12 cellular contexts compared by ENCODE assay signal in the genomic region with DNA sequence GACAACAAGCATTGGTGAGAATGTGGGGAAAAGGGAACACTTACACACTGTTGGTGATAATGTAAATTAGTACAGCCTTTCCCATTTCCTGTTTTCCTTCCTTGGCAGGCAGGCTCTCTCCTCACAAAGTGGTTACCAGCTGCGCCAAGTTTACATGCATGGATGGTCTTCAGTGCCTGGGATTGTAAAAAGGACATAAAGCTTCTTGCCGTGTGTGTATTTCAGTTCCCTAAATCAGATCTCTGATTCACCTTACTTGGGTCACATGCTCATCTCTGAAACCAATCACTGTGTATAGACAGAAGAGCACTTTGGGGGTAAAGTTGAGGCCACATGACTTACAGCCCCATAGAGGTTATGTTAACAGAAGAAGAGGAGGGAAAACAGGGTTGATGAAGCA.
DNase-seq lines count a peak whose midpoint lies in the region; ATAC-seq and TF ChIP-seq lines count a peak whose summit lies in the region.
"Had no signal": no experiment of that assay in that cellular context is flagged by ENCODE, and none has a peak within 500 bp of the region (broad histone marks: within the 10 kb centered on the region; RNA-seq: fewer than 3 reads in every experiment).

No MANE protein-coding gene starts in this region.

- TF ChIP-seq CTCF in upper lobe of right lung (IDR thresholded peaks at IDR 0.05): no peak
- no peak for TF ChIP-seq CTCF in GM13976 (IDR thresholded peaks at IDR 0.05; ENCODE audit: borderline replicate concordance, control extremely low read depth, extremely low read depth, insufficient read depth, missing control alignments)
- TF ChIP-seq CTCF in esophagus muscularis mucosa (IDR thresholded peaks at IDR 0.05): no peak

- no peaks in the 10 kb centered on the region for H3K4me1 ChIP-seq in upper lobe of right lung
- no peaks in the 10 kb centered on the region for H3K4me1 ChIP-seq in esophagus muscularis mucosa
- H3K4me1 ChIP-seq: heart right ventricle had no signal

- ATAC-seq in HG03342 (IDR thresholded peaks at IDR 0.05; ENCODE audit: unreplicated experiment) (peak; percentile 95), upper lobe of right lung (no peak)
- ATAC-seq: heart right ventricle; naive thymus-derived CD4-positive, alpha-beta T cell had no signal

- peak; percentile 35 to 72 (median 42) for DNase-seq in NCI-H1417 (lab: John Stamatoyannopoulos, UW)
- no peak for DNase-seq in NCI-H1417 treated with DMSO at 0.1 percent for 48 hours (lab: John Stamatoyannopoulos, UW)
- peak; percentile 50 to 76 for DNase-seq in NCI-H446 (lab: John Stamatoyannopoulos, UW)
- no peak for DNase-seq in upper lobe of right lung
- no peak for DNase-seq in GM13976 (ENCODE audit: low spot score)
- no peak for DNase-seq in esophagus muscularis mucosa (ENCODE audit: extremely low spot score)
- DNase-seq in activated CD8-positive, alpha-beta memory T cell treated with anti-CD3 and anti-CD28 coated beads, Interleukin-2, amount 50 U/mL, for 48 hours: no peak
- DNase-seq: heart right ventricle; naive thymus-derived CD4-positive, alpha-beta T cell; stimulated activated CD4-positive, alpha-beta T cell treated with anti-CD3 and anti-CD28 coated beads, Interleukin-15, amount 100 ng/mL, for 24 hours had no signal

- H3K36me3 ChIP-seq in upper lobe of right lung (no peaks in the 10 kb centered on the region), esophagus muscularis mucosa (no peaks in the 10 kb centered on the region)
- H3K36me3 ChIP-seq: heart right ventricle, thoracic aorta had no signal

- H3K27me3 ChIP-seq in upper lobe of right lung: no peaks in the 10 kb centered on the region
- H3K27me3 ChIP-seq in esophagus muscularis mucosa: peaks cover 0 to 17% (median 3%) of the 10 kb centered on the region in 4 donors
- H3K27me3 ChIP-seq: heart right ventricle had no signal

- H3K27ac ChIP-seq in upper lobe of right lung (no peak overlapping the region), esophagus muscularis mucosa (replicated peaks in 1 of 4) (no peak overlapping the region)
- H3K27ac ChIP-seq: heart right ventricle, thoracic aorta had no signal

- in situ Hi-C loops in GM13976 (cut with MboI; ENCODE audit: low sequenced_read_pairs, unreplicated experiment): no loop called here

- no peak overlapping the region for H3K4me3 ChIP-seq in upper lobe of right lung
- H3K4me3 ChIP-seq in esophagus muscularis mucosa: no peak overlapping the region
- H3K4me3 ChIP-seq: heart right ventricle, thoracic aorta had no signal

- no peak for TF ChIP-seq POLR2A in esophagus muscularis mucosa (IDR thresholded peaks at IDR 0.05; ENCODE audit: low read depth)

- no peaks in the 10 kb centered on the region for H3K9me3 ChIP-seq in upper lobe of right lung
- no peaks in the 10 kb centered on the region for H3K9me3 ChIP-seq in esophagus muscularis mucosa
- H3K9me3 ChIP-seq: thoracic aorta had no signal

- WGBS in esophagus muscularis mucosa: 49% methylated on average over 2 of the region's 2 CpGs

- no peak for TF ChIP-seq EP300 in esophagus muscularis mucosa (IDR thresholded peaks at IDR 0.05)

- intact Hi-C loops in upper lobe of right lung (cut with DNase I): no loop called here
- intact Hi-C loops in esophagus muscularis mucosa (cut with DNase I): no loop called here

Comparison
In these comparisons a context has a peak if more than half of its experiments do, and no peak if none do; other contexts are left out.
1. DNase-seq: peak in NCI-H1417 (3 of 3) and NCI-H446 (2 of 2); none in NCI-H1417 treated with DMSO at 0.1 percent for 48 hours (single experiment), upper lobe of right lung (single experiment), GM13976 (single experiment), esophagus muscularis mucosa (single experiment) and activated CD8-positive, alpha-beta memory T cell treated with anti-CD3 and anti-CD28 coated beads, Interleukin-2, amount 50 U/mL, for 48 hours (single experiment).